Comparison of ENCODE assay signal across 26 cellular contexts in genomic region chr1:158272681-158273080, GRCh38.
"Had no signal": no experiment of that assay in that cellular context is flagged by ENCODE, and none has a peak within 500 bp of the region (broad histone marks: within the 10 kb centered on the region; RNA-seq: fewer than 3 reads in every experiment).

No MANE protein-coding gene starts in this region.

- DNase-seq: activated CD4-positive, alpha-beta memory T cell treated with anti-CD3 and anti-CD28 coated beads for 36 hours; activated CD4-positive, alpha-beta T cell treated with anti-CD3 and anti-CD28 coated beads, Interleukin-2, amount 10 ng/mL, durations not matched to agents 7 days and 5 days; activated CD4-positive, CD25-positive, alpha-beta regulatory T cell; activated gamma-delta T cell treated with Interleukin-2 at 50 U/mL for 16 hours; activated naive CD4-positive, alpha-beta T cell treated with anti-CD3 and anti-CD28 coated beads, Interleukin-2, amount 10 ng/mL, durations not matched to agents 7 days and 5 days; activated naive CD8-positive, alpha-beta T cell treated with anti-CD3 and anti-CD28 coated beads for 36 hours; activated T-cell treated with anti-CD3 and anti-CD28 coated beads for 4 hours; activated T-cell treated with anti-CD3 and anti-CD28 coated beads, Interleukin-2, amount 50 U/mL, for 48 hours; brain microvascular endothelial cell; cerebellar nuclear complex; Kasumi-1; MV-4-11; NCI-H1092 treated with DMSO at 0.1 percent for 48 hours; NCI-H1436 treated with DMSO at 0.1 percent for 48 hours; NCI-H187; NCI-H2081; NCI-H2171; NCI-H2227 treated with DMSO at 0.1 percent for 48 hours; NCI-H446 treated with DMSO at 0.1 percent for 48 hours; NCI-H524 treated with DMSO at 0.1 percent for 48 hours; NCI-H748 treated with DMSO at 0.1 percent for 48 hours; RPMI8226 had no signal

- ATAC-seq: activated T-helper 17 cell treated with anti-CD3 and anti-CD28 coated beads, Interleukin-2, amount 50 U/mL, for 72 hours; Panc1; Right ventricle myocardium inferior had no signal

- H3K36me3 ChIP-seq: brain microvascular endothelial cell, cardiac muscle cell had no signal

- H3K27me3 ChIP-seq: brain microvascular endothelial cell, cardiac muscle cell had no signal

- H3K27ac ChIP-seq: brain microvascular endothelial cell, cardiac muscle cell had no signal

- H3K4me3 ChIP-seq: cardiac muscle cell had no signal
